Comparison of ENCODE assay signal across 11 cellular contexts in the genomic region with DNA sequence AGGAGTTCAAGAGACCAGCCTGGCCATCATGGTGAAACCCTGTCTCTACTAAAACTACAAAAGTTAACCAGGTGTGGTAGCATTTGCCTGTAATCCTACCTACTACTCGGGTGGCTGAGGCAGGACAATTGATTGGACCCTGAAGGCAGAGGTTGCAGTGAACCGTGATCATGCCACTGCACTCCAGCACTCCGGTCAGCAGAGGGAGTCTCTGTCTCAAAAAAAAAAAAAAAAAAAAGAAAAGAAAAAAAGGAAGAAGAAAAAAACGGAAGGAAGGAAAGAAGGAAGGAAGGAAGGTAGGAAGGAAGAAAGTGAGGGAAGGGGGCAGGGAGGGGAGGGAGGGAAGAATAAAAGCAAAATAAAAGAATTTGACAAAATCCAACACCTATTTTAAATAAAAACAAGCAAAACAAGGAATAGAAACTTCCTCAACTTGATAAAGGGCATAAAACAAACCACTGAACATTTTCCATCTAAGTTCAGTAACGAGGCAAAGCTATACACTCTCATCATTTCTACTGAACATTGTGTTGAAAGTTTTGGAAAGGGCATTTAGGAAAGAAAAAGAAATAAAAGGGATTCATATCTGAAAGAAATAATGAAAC.
A peak's percentile ranks its signal among the peaks of the same experiment; 100 is the strongest.
DNase-seq lines count a peak whose midpoint lies in the region; ATAC-seq and TF ChIP-seq lines count a peak whose summit lies in the region.
"Had no signal": no experiment of that assay in that cellular context is flagged by ENCODE, and none has a peak within 500 bp of the region (broad histone marks: within the 10 kb centered on the region; RNA-seq: fewer than 3 reads in every experiment).

No MANE protein-coding gene starts in this region.

- H3K27me3 Mint-ChIP-seq in glutamatergic neuron (ENCODE audit: unreplicated experiment): no peaks in the 10 kb centered on the region
- no peaks in the 10 kb centered on the region for H3K27me3 Mint-ChIP-seq in activated T-cell treated with anti-CD3 and anti-CD28 coated beads, Interleukin-2, amount 50 U/mL, for 4 hours (ENCODE audit: low read depth)

- no peaks in the 10 kb centered on the region for H3K4me1 ChIP-seq in RWPE2 (ENCODE audit: insufficient read depth, poor library complexity, severe bottlenecking)
- no peaks in the 10 kb centered on the region for H3K4me1 ChIP-seq in gastrocnemius medialis
- H3K4me1 ChIP-seq: vagina had no signal

- peaks cover 1% of the 10 kb centered on the region for H3K9me3 Mint-ChIP-seq in glutamatergic neuron (ENCODE audit: unreplicated experiment)
- peaks cover 8% of the 10 kb centered on the region for H3K9me3 Mint-ChIP-seq in activated T-cell treated with anti-CD3 and anti-CD28 coated beads, Interleukin-2, amount 50 U/mL, for 4 hours

- H3K27ac Mint-ChIP-seq in glutamatergic neuron (ENCODE audit: unreplicated experiment): no peak overlapping the region

- POLR2A ChIA-PET in HEK293T (lab: Yijun Ruan, JAX): no interaction called here

- no peak overlapping the region for H3K27ac ChIP-seq in RWPE2 (ENCODE audit: poor library complexity, severe bottlenecking)
- no peak overlapping the region for H3K27ac ChIP-seq in gastrocnemius medialis
- H3K27ac ChIP-seq: vagina had no signal

- H3K9me3 ChIP-seq in RWPE2 (ENCODE audit: severe bottlenecking) (no peaks in the 10 kb centered on the region), gastrocnemius medialis (no peaks in the 10 kb centered on the region)
- H3K9me3 ChIP-seq: vagina had no signal

- H3K27me3 ChIP-seq in RWPE2 (ENCODE audit: insufficient read depth, poor library complexity, severe bottlenecking) (no peaks in the 10 kb centered on the region), gastrocnemius medialis (no peaks in the 10 kb centered on the region)
- H3K27me3 ChIP-seq: vagina had no signal

- H3K4me3 Mint-ChIP-seq in glutamatergic neuron (ENCODE audit: unreplicated experiment): no peak overlapping the region
- H3K4me3 Mint-ChIP-seq in activated T-cell treated with anti-CD3 and anti-CD28 coated beads, Interleukin-2, amount 50 U/mL, for 4 hours: no peak overlapping the region

- TF ChIP-seq CTCF in RWPE2 (IDR thresholded peaks at IDR 0.05; ENCODE audit: poor library complexity, severe bottlenecking) (peak; percentile 52), glutamatergic neuron (IDR thresholded peaks at IDR 0.05; ENCODE audit: partially characterized antibody, unreplicated experiment) (peak; percentile 35), gastrocnemius medialis (IDR thresholded peaks at IDR 0.05 in 4 of 5, conservative IDR thresholded peaks at IDR 0.05 in 1 of 5) (no peak)

- CTCF ChIA-PET in HEK293T (lab: Yijun Ruan, JAX): no interaction called here

- H3K4me3 ChIP-seq in RWPE2 (ENCODE audit: severe bottlenecking) (no peak overlapping the region), gastrocnemius medialis (no peak overlapping the region)
- H3K4me3 ChIP-seq: vagina had no signal

- H3K4me1 Mint-ChIP-seq in glutamatergic neuron (ENCODE audit: low read depth, unreplicated experiment): no peaks in the 10 kb centered on the region
- no peaks in the 10 kb centered on the region for H3K4me1 Mint-ChIP-seq in activated T-cell treated with anti-CD3 and anti-CD28 coated beads, Interleukin-2, amount 50 U/mL, for 4 hours (ENCODE audit: low read depth)

- no peak for TF ChIP-seq POLR2A in gastrocnemius medialis (IDR thresholded peaks at IDR 0.05)

- in situ Hi-C loops in gastrocnemius medialis (cut with MboI; ENCODE audit: low sequenced_read_pairs in 4 of 4): no loop called here

- no peaks in the 10 kb centered on the region for H3K36me3 ChIP-seq in RWPE2 (ENCODE audit: low read depth)
- no peaks in the 10 kb centered on the region for H3K36me3 ChIP-seq in gastrocnemius medialis
- H3K36me3 ChIP-seq: vagina had no signal

- no peaks in the 10 kb centered on the region for H3K36me3 Mint-ChIP-seq in glutamatergic neuron (ENCODE audit: unreplicated experiment)
- H3K36me3 Mint-ChIP-seq in activated T-cell treated with anti-CD3 and anti-CD28 coated beads, Interleukin-2, amount 50 U/mL, for 4 hours (ENCODE audit: insufficient read depth): no peaks in the 10 kb centered on the region

- DNase-seq in AG08396 (ENCODE audit: low spot score) (peak; percentile 3), HEK293T (ENCODE audit: extremely low spot score) (peak; percentile 58), RWPE2 (ENCODE audit: low spot score) (no peak), glutamatergic neuron (peak; percentile 47), gastrocnemius medialis (no peak)
- DNase-seq in activated T-cell treated with anti-CD3 and anti-CD28 coated beads, Interleukin-2, amount 50 U/mL, for 4 hours: no peak
- DNase-seq: activated CD8-positive, alpha-beta memory T cell treated with anti-CD3 and anti-CD28 coated beads, Interleukin-2, amount 50 U/mL, for 4 hours; DMS79 had no signal

- intact Hi-C loops in gastrocnemius medialis (cut with DNase I; ENCODE audit: low total_unique reads): no loop called here

- ATAC-seq in RWPE2 (ENCODE audit: low read depth) (peak; percentile 55; the same call in 1 of the 3 replicates), GM18870 (IDR thresholded peaks at IDR 0.05; ENCODE audit: unreplicated experiment) (no peak), GM21529 (IDR thresholded peaks at IDR 0.05; ENCODE audit: unreplicated experiment) (no peak), gastrocnemius medialis (no peak)
- no peak for ATAC-seq in activated T-cell treated with anti-CD3 and anti-CD28 coated beads, Interleukin-2, amount 50 U/mL, for 4 hours

TF ChIP-seq in HEK293T, 16 proteins besides CTCF, POLR2A, EP300 and RAD21:
- TF ChIP-seq HDGF (IDR thresholded peaks at IDR 0.05; ENCODE audit: borderline replicate concordance) (no peak), ZNF384 (IDR thresholded peaks at IDR 0.05) (peak; percentile 99)
TF ChIP-seq in HEK293T: peak in this region for 1.

Comparison
In these comparisons a context has a peak if more than half of its experiments do, and no peak if none do; other contexts are left out.
1. DNase-seq: peak in AG08396 (single experiment), HEK293T (single experiment) and glutamatergic neuron (single experiment); none in RWPE2 (single experiment), activated T-cell treated with anti-CD3 and anti-CD28 coated beads, Interleukin-2, amount 50 U/mL, for 4 hours (single experiment) and gastrocnemius medialis (0 of 2).
2. CTCF ChIP-seq: peak in RWPE2 (single experiment) and glutamatergic neuron (single experiment); none in gastrocnemius medialis (0 of 5).